Comparison of ENCODE assay signal across 1 cellular context in the genomic region with DNA sequence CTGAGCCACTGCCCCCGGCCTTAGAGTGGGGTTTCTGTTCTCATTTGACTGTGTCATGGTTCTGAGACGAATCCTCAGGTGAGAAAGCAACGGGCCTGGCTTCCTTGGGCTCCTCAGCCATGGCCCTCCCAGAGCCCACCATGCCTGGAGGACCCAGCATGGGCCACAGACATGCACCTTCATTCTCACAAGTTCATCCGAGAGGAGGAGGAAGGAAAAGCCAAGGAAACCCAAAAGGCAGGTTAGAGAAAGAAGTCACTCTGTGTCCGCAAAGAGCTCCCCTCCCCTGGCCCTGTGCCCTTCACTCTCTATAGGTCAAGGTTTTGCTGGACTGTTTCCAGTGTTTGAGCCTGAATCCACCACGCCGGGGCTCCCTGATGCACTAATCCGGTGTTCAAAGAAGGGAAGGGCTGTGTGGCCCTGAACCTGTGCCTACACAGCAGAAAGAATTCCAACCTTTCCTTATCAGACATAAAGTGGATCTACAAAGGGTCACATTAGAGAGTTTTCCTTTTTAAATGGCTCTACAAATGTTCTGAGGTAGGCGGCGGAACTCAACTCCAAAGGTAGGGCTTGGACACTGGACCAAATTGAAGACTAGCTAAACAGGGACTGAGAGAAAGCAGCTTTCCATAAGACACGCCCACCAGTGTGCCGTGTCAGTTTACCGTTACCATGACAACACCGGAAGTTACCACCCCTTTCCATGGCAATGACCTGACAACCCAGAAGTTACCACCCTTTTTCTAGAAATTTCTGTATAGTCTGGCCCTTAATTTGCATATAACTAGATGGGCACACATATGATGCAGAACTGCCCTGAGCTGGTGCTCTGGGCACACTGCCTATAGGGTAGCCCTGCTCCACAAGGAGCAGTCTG.
TF ChIP-seq lines count a peak whose summit lies in the region.

No MANE protein-coding gene starts in this region.

TF ChIP-seq in HepG2, 621 proteins besides CTCF, POLR2A, EP300 and RAD21 (continued from another document):
- peak; percentile 24; the same call in 1 of the 2 replicates for TF ChIP-seq HNF4G (IDR thresholded peaks at IDR 0.05; ENCODE audit: borderline replicate concordance, low read depth, low read length)
- peak; percentile 65; the same call in 1 of the 2 replicates for TF ChIP-seq HNF4G (CRISPR knock-in tag; IDR thresholded peaks at IDR 0.05; ENCODE audit: borderline replicate concordance, low read depth)
- no peak for TF ChIP-seq ZNF296 (CRISPR knock-in tag; conservative IDR thresholded peaks at IDR 0.05)
- peak; percentile 72; the same call in 1 of the 2 replicates for TF ChIP-seq ZNF292 (CRISPR knock-in tag; IDR thresholded peaks at IDR 0.05; ENCODE audit: borderline replicate concordance, low read depth)
- TF ChIP-seq CENPT (CRISPR knock-in tag; IDR thresholded peaks at IDR 0.05; ENCODE audit: low read depth), result no peak
- TF ChIP-seq, protein P1, sequence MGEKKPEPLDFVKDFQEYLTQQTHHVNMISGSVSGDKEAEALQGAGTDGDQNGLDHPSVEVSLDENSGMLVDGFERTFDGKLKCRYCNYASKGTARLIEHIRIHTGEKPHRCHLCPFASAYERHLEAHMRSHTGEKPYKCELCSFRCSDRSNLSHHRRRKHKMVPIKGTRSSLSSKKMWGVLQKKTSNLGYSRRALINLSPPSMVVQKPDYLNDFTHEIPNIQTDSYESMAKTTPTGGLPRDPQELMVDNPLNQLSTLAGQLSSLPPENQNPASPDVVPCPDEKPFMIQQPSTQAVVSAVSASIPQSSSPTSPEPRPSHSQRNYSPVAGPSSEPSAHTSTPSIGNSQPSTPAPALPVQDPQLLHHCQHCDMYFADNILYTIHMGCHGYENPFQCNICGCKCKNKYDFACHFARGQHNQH (CRISPR knock-in tag; IDR thresholded peaks at IDR 0.05), result peak; percentile 75
- TF ChIP-seq, protein P2, sequence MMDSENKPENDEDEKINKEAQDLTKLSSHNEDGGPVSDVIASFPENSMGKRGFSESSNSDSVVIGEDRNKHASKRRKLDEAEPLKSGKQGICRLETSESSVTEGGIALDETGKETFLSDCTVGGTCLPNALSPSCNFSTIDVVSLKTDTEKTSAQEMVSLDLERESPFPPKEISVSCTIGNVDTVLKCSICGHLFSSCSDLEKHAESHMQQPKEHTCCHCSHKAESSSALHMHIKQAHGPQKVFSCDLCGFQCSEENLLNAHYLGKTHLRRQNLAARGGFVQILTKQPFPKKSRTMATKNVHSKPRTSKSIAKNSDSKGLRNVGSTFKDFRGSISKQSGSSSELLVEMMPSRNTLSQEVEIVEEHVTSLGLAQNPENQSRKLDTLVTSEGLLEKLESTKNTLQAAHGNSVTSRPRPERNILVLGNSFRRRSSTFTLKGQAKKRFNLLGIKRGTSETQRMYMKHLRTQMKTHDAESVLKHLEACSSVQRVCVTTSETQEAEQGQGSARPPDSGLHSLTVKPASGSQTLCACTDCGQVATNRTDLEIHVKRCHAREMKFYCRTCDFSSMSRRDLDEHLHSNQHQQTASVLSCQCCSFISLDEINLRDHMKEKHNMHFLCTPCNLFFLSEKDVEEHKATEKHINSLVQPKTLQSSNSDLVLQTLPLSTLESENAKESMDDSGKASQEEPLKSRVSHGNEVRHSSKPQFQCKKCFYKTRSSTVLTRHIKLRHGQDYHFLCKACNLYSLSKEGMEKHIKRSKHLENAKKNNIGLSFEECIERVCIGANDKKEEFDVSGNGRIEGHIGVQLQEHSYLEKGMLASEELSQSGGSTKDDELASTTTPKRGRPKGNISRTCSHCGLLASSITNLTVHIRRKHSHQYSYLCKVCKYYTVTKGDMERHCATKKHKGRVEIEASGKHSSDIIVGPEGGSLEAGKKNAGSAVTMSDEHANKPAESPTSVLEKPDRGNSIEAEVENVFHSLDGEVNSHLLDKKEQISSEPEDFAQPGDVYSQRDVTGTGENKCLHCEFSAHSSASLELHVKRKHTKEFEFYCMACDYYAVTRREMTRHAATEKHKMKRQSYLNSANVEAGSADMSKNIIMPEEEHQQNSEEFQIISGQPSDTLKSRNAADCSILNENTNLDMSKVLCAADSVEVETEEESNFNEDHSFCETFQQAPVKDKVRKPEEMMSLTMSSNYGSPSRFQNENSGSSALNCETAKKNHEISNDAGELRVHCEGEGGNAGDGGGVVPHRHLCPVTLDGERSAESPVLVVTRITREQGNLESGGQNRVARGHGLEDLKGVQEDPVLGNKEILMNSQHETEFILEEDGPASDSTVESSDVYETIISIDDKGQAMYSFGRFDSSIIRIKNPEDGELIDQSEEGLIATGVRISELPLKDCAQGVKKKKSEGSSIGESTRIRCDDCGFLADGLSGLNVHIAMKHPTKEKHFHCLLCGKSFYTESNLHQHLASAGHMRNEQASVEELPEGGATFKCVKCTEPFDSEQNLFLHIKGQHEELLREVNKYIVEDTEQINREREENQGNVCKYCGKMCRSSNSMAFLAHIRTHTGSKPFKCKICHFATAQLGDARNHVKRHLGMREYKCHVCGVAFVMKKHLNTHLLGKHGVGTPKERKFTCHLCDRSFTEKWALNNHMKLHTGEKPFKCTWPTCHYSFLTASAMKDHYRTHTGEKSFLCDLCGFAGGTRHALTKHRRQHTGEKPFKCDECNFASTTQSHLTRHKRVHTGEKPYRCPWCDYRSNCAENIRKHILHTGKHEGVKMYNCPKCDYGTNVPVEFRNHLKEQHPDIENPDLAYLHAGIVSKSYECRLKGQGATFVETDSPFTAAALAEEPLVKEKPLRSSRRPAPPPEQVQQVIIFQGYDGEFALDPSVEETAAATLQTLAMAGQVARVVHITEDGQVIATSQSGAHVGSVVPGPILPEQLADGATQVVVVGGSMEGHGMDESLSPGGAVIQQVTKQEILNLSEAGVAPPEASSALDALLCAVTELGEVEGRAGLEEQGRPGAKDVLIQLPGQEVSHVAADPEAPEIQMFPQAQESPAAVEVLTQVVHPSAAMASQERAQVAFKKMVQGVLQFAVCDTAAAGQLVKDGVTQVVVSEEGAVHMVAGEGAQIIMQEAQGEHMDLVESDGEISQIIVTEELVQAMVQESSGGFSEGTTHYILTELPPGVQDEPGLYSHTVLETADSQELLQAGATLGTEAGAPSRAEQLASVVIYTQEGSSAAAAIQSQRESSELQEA (CRISPR knock-in tag; IDR thresholded peaks at IDR 0.05; ENCODE audit: not compliant biosample characterization), result no peak
- TF ChIP-seq MAF1 (CRISPR knock-in tag; IDR thresholded peaks at IDR 0.05; ENCODE audit: borderline replicate concordance), result no peak
- TF ChIP-seq ZNF251 (CRISPR knock-in tag; IDR thresholded peaks at IDR 0.05), result 0 out of 2 replicates have a peak, but pooled peaks have one; percentile 35
- peak; percentile 81 for TF ChIP-seq MTA1 (CRISPR knock-in tag; IDR thresholded peaks at IDR 0.05; ENCODE audit: borderline replicate concordance)
- TF ChIP-seq SAP130 (CRISPR knock-in tag; IDR thresholded peaks at IDR 0.05; ENCODE audit: low read depth), result peak; percentile 80
- peak; percentile 21; the same call in 1 of the 2 replicates for TF ChIP-seq ZNF335 (CRISPR knock-in tag; IDR thresholded peaks at IDR 0.05)
- peak; percentile 57; the same call in 1 of the 2 replicates for TF ChIP-seq ZNF607 (CRISPR knock-in tag; IDR thresholded peaks at IDR 0.05; ENCODE audit: borderline replicate concordance)
- TF ChIP-seq MED13 (CRISPR knock-in tag; IDR thresholded peaks at IDR 0.05), result 0 out of 2 replicates have a peak, but pooled peaks have one; percentile 20
- peak; percentile 64 for TF ChIP-seq ZGPAT (CRISPR knock-in tag; IDR thresholded peaks at IDR 0.05)
- no peak for TF ChIP-seq LCORL (IDR thresholded peaks at IDR 0.05)
- peak; percentile 83 for TF ChIP-seq LCORL (CRISPR knock-in tag; IDR thresholded peaks at IDR 0.05)
- peak; percentile 7; the same call in 1 of the 2 replicates for TF ChIP-seq BHLHE40 (IDR thresholded peaks at IDR 0.05; ENCODE audit: low read length)
- no peak for TF ChIP-seq ZNF451 (CRISPR knock-in tag; IDR thresholded peaks at IDR 0.05)
